ENCODE assay signal across 8 cellular contexts in genomic region chr2:20524412-20525040, GRCh38.
A peak's percentile ranks its signal among the peaks of the same experiment; 100 is the strongest.
DNase-seq lines count a peak whose midpoint lies in the region; ATAC-seq lines count a peak whose summit lies in the region.

No MANE protein-coding gene starts in this region.

- H3K27me3 Mint-ChIP-seq in naive B cell = peaks cover 6 to 8% (median 6%) of the 10 kb centered on the region in 3 donors

- ATAC-seq in GM19035 (IDR thresholded peaks at IDR 0.05; ENCODE audit: unreplicated experiment) (peak; percentile 79), HG03025 (IDR thresholded peaks at IDR 0.05; ENCODE audit: low FRiP score, unreplicated experiment) (peak; percentile 83), naive B cell (ENCODE audit: low read depth in 2 of 2) (peak; percentile 75 to 81)

- H3K27ac Mint-ChIP-seq in naive B cell = peak overlapping the region in 3 of 6 donors; percentile 15 to 98 (median 66)

- DNase-seq in naive B cell (peak; percentile 19), NCI-H1694 treated with DMSO at 0.1 percent for 48 hours (lab: John Stamatoyannopoulos, UW) (no peak)
- DNase-seq in stimulated activated CD4-positive, alpha-beta T cell treated with anti-CD3 and anti-CD28 coated beads, Interleukin-1b, Interleukin-23, amount 100 ng/mL, for 48 hours = no peak
- no peak for DNase-seq in activated CD4-positive, alpha-beta T cell treated with anti-CD3 and anti-CD28 coated beads for 4 hours
- DNase-seq in stimulated activated CD4-positive, alpha-beta T cell treated with anti-CD3 and anti-CD28 coated beads, Interleukin-2, amount 100 ng/mL, for 24 hours = no peak

- peak overlapping the region in 6 of 8 donors; percentile 41 to 87 (median 72) for H3K4me3 Mint-ChIP-seq in naive B cell

- H3K9me3 Mint-ChIP-seq in naive B cell = no peaks in the 10 kb centered on the region

- H3K36me3 Mint-ChIP-seq in naive B cell = no peaks in the 10 kb centered on the region

- H3K27ac ChIP-seq in angular gyrus (ENCODE audit: low read depth, low read length) = peak overlapping the region; percentile 57

- H3K4me1 Mint-ChIP-seq in naive B cell = peaks cover 19 to 24% (median 23%) of the 10 kb centered on the region in 3 donors
